In the genomic region with DNA sequence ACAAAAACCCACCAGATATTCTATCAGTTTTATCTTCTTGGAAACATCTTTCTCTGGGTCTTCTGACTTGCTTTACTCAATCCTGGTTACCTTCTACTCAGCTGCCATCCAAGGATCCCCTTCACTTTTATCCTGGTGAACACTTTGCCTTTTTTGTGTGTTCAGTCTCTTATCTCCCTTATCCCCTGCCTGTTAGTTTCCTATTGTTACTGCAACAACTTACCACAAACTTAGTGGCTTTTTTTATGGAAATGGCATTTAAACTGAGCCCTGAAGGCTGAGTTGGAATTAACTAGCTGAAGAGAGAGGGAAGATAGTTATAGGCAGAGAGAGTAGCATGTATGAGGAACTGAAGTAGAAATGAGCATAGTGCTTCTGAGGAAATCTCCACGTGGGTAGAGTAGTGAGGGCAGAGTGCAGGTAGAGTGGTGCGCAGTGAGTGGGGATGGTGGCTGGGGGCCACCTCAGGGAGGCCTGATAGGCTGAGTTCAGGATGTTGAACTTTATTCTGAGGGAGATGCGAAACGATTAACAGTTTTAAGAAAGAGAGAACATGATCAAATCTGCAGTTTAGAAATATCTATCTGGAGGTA, we compare ENCODE assay signal across 24 cellular contexts. TPM values are rescaled to one million over a fixed set of nuclear protein-coding genes. Genes with fewer than 3 reads are reported as not detected.
DNase-seq lines count a peak whose midpoint lies in the region; ATAC-seq, FAIRE-seq and TF ChIP-seq lines count a peak whose summit lies in the region.
"Had no signal": no experiment of that assay in that cellular context is flagged by ENCODE, and none has a peak within 500 bp of the region (broad histone marks: within the 10 kb centered on the region; RNA-seq: fewer than 3 reads in every experiment).

No MANE protein-coding gene starts in this region.

- TF ChIP-seq CTCF in OCI-LY3 (IDR thresholded peaks at IDR 0.05; ENCODE audit: low read depth, low read length) (no peak), K562 (IDR thresholded peaks at IDR 0.05 in 2 of 3, conservative IDR thresholded peaks at IDR 0.05 in 1 of 3; ENCODE audit: insufficient read depth in 2 of 3, low read depth in 1 of 3, low read length in 3 of 3) (no peak), keratinocyte (optimal IDR thresholded peaks at IDR 0.05 in 1 of 3, IDR thresholded peaks at IDR 0.05 in 1 of 3, conservative IDR thresholded peaks at IDR 0.05 in 1 of 3; ENCODE audit: extremely low read depth in 1 of 3, insufficient read depth in 2 of 3, low read length in 3 of 3) (no peak)

- H2AFZ ChIP-seq in OCI-LY3 (ENCODE audit: low read depth, low read length): no peak overlapping the region
- H2AFZ ChIP-seq in K562 (ENCODE audit: low read depth, low read length): no peak overlapping the region
- no peak overlapping the region for H2AFZ ChIP-seq in keratinocyte (ENCODE audit: control insufficient read depth, low read length)

- no peaks in the 10 kb centered on the region for H3K9me3 ChIP-seq in OCI-LY3 (ENCODE audit: insufficient read depth, low read length)
- H3K9me3 ChIP-seq in K562 (replicated peaks; ENCODE audit: control insufficient read depth, insufficient read depth, low read depth, low read length): no peaks in the 10 kb centered on the region
- H3K9me3 ChIP-seq in keratinocyte (ENCODE audit: control insufficient read depth, low read depth, low read length): no peaks in the 10 kb centered on the region
- H3K9me3 ChIP-seq: SK-N-SH had no signal

- DNase-seq in K562 (ENCODE audit: extremely low read depth in 1 of 4, low spot score in 3 of 4): no peak
- no peak for DNase-seq in keratinocyte (ENCODE audit: low read depth, low spot score)
- no peak for DNase-seq in effector CD4-positive, alpha-beta T cell
- DNase-seq: C1 segment of cervical spinal cord; CD4-positive, alpha-beta memory T cell; COR-L47; H7; HFFc6; NCI-H1092; NCI-H1417 treated with DMSO at 0.1 percent for 48 hours; NCI-H1694 treated with DMSO at 0.1 percent for 48 hours; NCI-H2081; NCI-H2171; NCI-H226; NCI-H510A; NCI-H69; PC-3; SK-N-SH; SW 1271 had no signal

- H3K27me3 ChIP-seq in OCI-LY3 (ENCODE audit: low read depth, low read length): no peaks in the 10 kb centered on the region
- no peaks in the 10 kb centered on the region for H3K27me3 ChIP-seq in K562 (ENCODE audit: control insufficient read depth in 2 of 2, insufficient read depth in 2 of 2, low read length in 2 of 2)
- no peaks in the 10 kb centered on the region for H3K27me3 ChIP-seq in keratinocyte (ENCODE audit: control insufficient read depth, extremely low read depth, insufficient read depth, low read length)

- H3K4me2 ChIP-seq in OCI-LY3 (ENCODE audit: low read length) (peak overlapping the region; percentile 7; the same call in 1 of the 2 replicates), K562 (ENCODE audit: insufficient read depth, low read length) (no peak overlapping the region), keratinocyte (ENCODE audit: control insufficient read depth, extremely low read depth, insufficient read depth, low read depth, low read length) (no peak overlapping the region)
- H3K4me2 ChIP-seq: SK-N-SH had no signal

- POLR2A ChIA-PET in K562 (lab: Yijun Ruan, JAX): interaction anchor here (0.8 to 1.2 kb wide), 2 partner anchors 22 to 72 kb away, joined by 3 to 4 read pairs; no protein-coding TSS in a partner anchor

- no peaks in the 10 kb centered on the region for H3K9me1 ChIP-seq in K562 (ENCODE audit: control insufficient read depth, insufficient read depth, low read length)
- H3K9me1 ChIP-seq in keratinocyte (ENCODE audit: control insufficient read depth, extremely low read depth, insufficient read depth, low read length): no peaks in the 10 kb centered on the region

- CTCF ChIA-PET in K562 (lab: Yijun Ruan, JAX; ENCODE audit: low intra/inter-chr PET ratio): no interaction called here

- no peak for TF ChIP-seq RAD21 in K562 (CRISPR knock-in tag; conservative IDR thresholded peaks at IDR 0.05 in 1 of 2, IDR thresholded peaks at IDR 0.05 in 1 of 2)

- no peak for TF ChIP-seq POLR2A in K562 (conservative IDR thresholded peaks at IDR 0.05)

- in situ Hi-C loops in K562 (cut with MboI): no loop called here

- H3K36me3 ChIP-seq in OCI-LY3 (replicated peaks; ENCODE audit: low read depth, low read length) (peaks cover 34% of the 10 kb centered on the region), K562 (ENCODE audit: control insufficient read depth, insufficient read depth, low read length) (peaks cover 2% of the 10 kb centered on the region; the same call in 2 of the 3 replicates), keratinocyte (ENCODE audit: control insufficient read depth in 2 of 2, extremely low read depth in 1 of 2, insufficient read depth in 2 of 2, low read length in 2 of 2) (peaks cover 3 to 8% of the 10 kb centered on the region in 2 experiments)

- H3K9ac ChIP-seq in OCI-LY3 (ENCODE audit: low read length): no peak overlapping the region; the same call in 1 of the 2 replicates
- no peak overlapping the region for H3K9ac ChIP-seq in K562 (ENCODE audit: insufficient read depth in 1 of 2, low read depth in 2 of 2, low read length in 2 of 2)
- H3K9ac ChIP-seq in keratinocyte (ENCODE audit: control insufficient read depth, extremely low read depth, insufficient read depth, low read length): no peak overlapping the region
- H3K9ac ChIP-seq: SK-N-SH had no signal

- FAIRE-seq in K562 (lab: Jason Lieb, UNC) (no peak), keratinocyte (lab: Jason Lieb, UNC) (peak; percentile 5)
- FAIRE-seq: G401.6 had no signal

- H3K27ac ChIP-seq in OCI-LY3 (ENCODE audit: low read length) (peak overlapping the region; percentile 34; the same call in 1 of the 2 replicates), K562 (ENCODE audit: extremely low read depth, low read depth, low read length) (no peak overlapping the region), keratinocyte (ENCODE audit: control insufficient read depth, insufficient read depth, low read length) (no peak overlapping the region)

- H3K4me3 ChIP-seq in OCI-LY3 (ENCODE audit: low read length): no peak overlapping the region
- no peak overlapping the region for H3K4me3 ChIP-seq in K562
- H3K4me3 ChIP-seq in keratinocyte (ENCODE audit: control insufficient read depth in 2 of 3, extremely low read depth in 1 of 3, insufficient read depth in 2 of 3, low read depth in 1 of 3, low read length in 3 of 3): no peak overlapping the region

- BruUV-seq in K562 (replicated peaks; lab: Mats Ljungman, UMichigan): no TSS peak

- H4K20me1 ChIP-seq in OCI-LY3 (ENCODE audit: insufficient read depth, low read length) (no peaks in the 10 kb centered on the region), K562 (replicated peaks; ENCODE audit: control insufficient read depth, insufficient read depth, low read length) (no peaks in the 10 kb centered on the region), keratinocyte (ENCODE audit: control insufficient read depth, extremely low read depth, insufficient read depth, low read length) (no peaks in the 10 kb centered on the region)

- intact Hi-C loops in K562 (cut with micrococcal nuclease): no loop called here

- WGBS in K562 (ENCODE audit: insufficient coverage, low coverage, missing lambda C conversion rate): 63% methylated on average over 4 of the region's 4 CpGs

- dilution Hi-C loops in keratinocyte (cut with MboI; ENCODE audit: extremely low pct_ligation_motif_present, low sequenced_read_pairs): no loop called here

- peaks cover 53% of the 10 kb centered on the region for H3K4me1 ChIP-seq in OCI-LY3 (ENCODE audit: low read length)
- peaks cover 0 to 2% of the 10 kb centered on the region in 2 experiments; a peak in 1 of 5 replicates for H3K4me1 ChIP-seq in K562 (replicated peaks in 1 of 2; ENCODE audit: control insufficient read depth in 2 of 2, insufficient read depth in 2 of 2, low read length in 2 of 2)
- no peaks in the 10 kb centered on the region for H3K4me1 ChIP-seq in keratinocyte (ENCODE audit: control insufficient read depth, extremely low read depth, insufficient read depth, low read length)

- H3K79me2 ChIP-seq in OCI-LY3 (ENCODE audit: low read length): 0 out of 2 replicates have a peak, but pooled peaks cover 1% of the 10 kb centered on the region
- no peaks in the 10 kb centered on the region for H3K79me2 ChIP-seq in K562 (ENCODE audit: control insufficient read depth, insufficient read depth, low read length)
- H3K79me2 ChIP-seq in keratinocyte (ENCODE audit: control insufficient read depth, insufficient read depth, low read length): no peaks in the 10 kb centered on the region

- no peak for TF ChIP-seq EP300 in K562 (IDR thresholded peaks at IDR 0.05; ENCODE audit: low read length)

- ATAC-seq in K562: no peak
- no peak for ATAC-seq in HG02798 (IDR thresholded peaks at IDR 0.05; ENCODE audit: poor library complexity, unreplicated experiment)
- no peak for ATAC-seq in HG03175 (IDR thresholded peaks at IDR 0.05; ENCODE audit: unreplicated experiment)
- ATAC-seq in GM18517 (IDR thresholded peaks at IDR 0.05; ENCODE audit: unreplicated experiment): no peak
- ATAC-seq: PC-3 had no signal

TF ChIP-seq in K562, 482 proteins besides CTCF, POLR2A, EP300 and RAD21 (continues in another document):
- no peak for TF ChIP-seq ZNF354B (CRISPR knock-in tag; IDR thresholded peaks at IDR 0.05)

RNA-seq across cellular contexts. Expression of a gene that starts 26.3 kb away (rescaled TPM):
- total RNA-seq in K562 (2011; cell fraction: chromatin; rRNA removed; ENCODE audit: low replicate concordance): 95.0 and 97.4 TPM in 2 replicates
- total RNA-seq in K562 (2011; cell fraction: nucleolus; rRNA removed): 43.9 and 44.3 TPM in 2 replicates
- 43.9 and 48.8 TPM in 2 replicates for total RNA-seq in K562 (2011; cell fraction: nucleoplasm; rRNA removed)
- total RNA-seq in K562 (2014; rRNA removed): 10.9 and 12.2 TPM in 2 replicates
- total RNA-seq in K562 (2014; rRNA removed; fragmentation: Illumina TruSeq; extraction: Trizol): 10.6 and 13.2 TPM in 2 replicates
- 9.7 and 10.4 TPM in 2 replicates for total RNA-seq in K562 (2015; rRNA removed; fragmentation: Illumina TruSeq; extraction: Trizol)
- 15.2 and 15.7 TPM in 2 replicates for total RNA-seq in K562 (2021)
- polyA plus RNA-seq in K562 (2011; rRNA removed): 9.4 and 9.6 TPM in 2 replicates
- 7.2 and 7.5 TPM in 2 replicates for polyA plus RNA-seq in K562 (2011; cell fraction: cytosol; rRNA removed)
- 9.5 and 12.7 TPM in 2 replicates for polyA plus RNA-seq in K562 (2011; cell fraction: nucleus; rRNA removed)
- polyA plus RNA-seq in K562 (2012): 5.7 and 6.1 TPM in 2 replicates
- polyA plus RNA-seq in K562 (2014; fragmentation: Illumina TruSeq; extraction: Trizol): 7.1 TPM in 2 replicates
- polyA plus RNA-seq in K562 (2014; fragmentation: Nextera tagmentation; extraction: Ambion mirVana): 1 to 10 TPM; 1.6 to 1.7 TPM
- 3.9 and 5.5 TPM in 2 replicates for polyA plus RNA-seq in K562 (2014; rRNA removed)
- polyA minus RNA-seq in K562 (2011; rRNA and poly(A)+ RNA removed): 37.9 and 48.8 TPM in 2 replicates
- polyA minus RNA-seq in K562 (2011; cell fraction: cytosol; rRNA and poly(A)+ RNA removed): 16.8 and 28.3 TPM in 2 replicates
- polyA minus RNA-seq in K562 (2011; cell fraction: nucleus; rRNA and poly(A)+ RNA removed): 21.0 and 31.0 TPM in 2 replicates
- polyA plus RNA-seq in keratinocyte: 9.4 to 13.1 TPM (median 13.0 TPM) in 3 replicates
- polyA plus RNA-seq in keratinocyte (2011; ENCODE audit: low read depth): 6.4 TPM
- 6.5 and 9.4 TPM in 2 replicates for polyA plus RNA-seq in keratinocyte (2011; cell fraction: cytosol; rRNA removed)
- 13.4 and 14.3 TPM in 2 replicates for polyA plus RNA-seq in keratinocyte (2011; cell fraction: nucleus; rRNA removed)
- 5.4 and 11.6 TPM in 2 replicates for polyA plus RNA-seq in keratinocyte (2012; ENCODE audit: low replicate concordance)
- 51.2 to 113 TPM (median 56.7 TPM) in 3 replicates for polyA minus RNA-seq in keratinocyte
- polyA minus RNA-seq in keratinocyte (2011; cell fraction: cytosol; rRNA and poly(A)+ RNA removed): 9.4 TPM
- polyA minus RNA-seq in keratinocyte (2011; cell fraction: nucleus; rRNA and poly(A)+ RNA removed): 31.1 and 79.9 TPM in 2 replicates
